ENCODE assay signal across 21 cellular contexts in the genomic region with DNA sequence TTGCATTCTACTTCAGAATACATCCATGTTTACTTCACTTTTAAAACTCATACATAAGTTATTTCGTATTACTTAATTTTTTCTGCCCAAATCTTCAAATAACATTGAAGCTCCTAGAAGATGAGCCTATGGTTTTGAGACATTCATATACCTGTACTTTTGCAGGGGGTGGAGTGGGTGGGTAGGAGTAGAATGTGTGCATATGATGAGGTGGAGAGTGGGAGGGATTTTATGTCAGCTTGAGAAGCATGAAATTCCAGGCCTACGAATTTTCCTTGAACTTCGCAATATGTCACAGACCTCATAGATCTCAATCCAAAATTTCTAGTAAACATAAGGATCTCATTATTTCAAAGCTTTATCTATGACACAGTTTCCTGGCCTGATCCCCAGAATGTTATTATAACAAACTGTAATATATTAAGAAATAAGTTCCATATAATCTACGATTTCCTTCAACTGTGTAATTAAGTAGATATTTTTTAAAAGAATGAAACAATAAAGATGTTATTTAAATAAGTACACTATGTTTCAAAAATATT. TPM values are rescaled to one million over a fixed set of nuclear protein-coding genes. Genes with fewer than 3 reads are reported as not detected.
"Had no signal": no experiment of that assay in that cellular context is flagged by ENCODE, and none has a peak within 500 bp of the region (broad histone marks: within the 10 kb centered on the region; RNA-seq: fewer than 3 reads in every experiment).

No MANE protein-coding gene starts in this region.

- FAIRE-seq: urothelium cell line had no signal

- H3K4me3 ChIP-seq: right atrium auricular region, tibial artery had no signal

- H3K9me3 ChIP-seq: right atrium auricular region, tibial artery had no signal

- H3K27me3 ChIP-seq: right atrium auricular region, tibial artery had no signal

- H3K27ac ChIP-seq: right atrium auricular region, tibial artery had no signal

- DNase-seq: activated CD4-positive, alpha-beta T cell treated with anti-CD3 and anti-CD28 coated beads for 36 hours; activated CD8-positive, alpha-beta T cell treated with anti-CD3 and anti-CD28 coated beads for 36 hours; activated effector memory CD4-positive, alpha-beta T cell treated with anti-CD3 and anti-CD28 coated beads, Interleukin-2, amount 50 U/mL, for 16 hours; activated T-cell treated with anti-CD3 and anti-CD28 coated beads, Interleukin-2, amount 50 U/mL, for 48 hours; cortex of kidney; effector CD8-positive, alpha-beta T cell; foreskin melanocyte; left ventricle myocardium superior; nephron progenitor cell; occipital lobe; stimulated activated CD4-positive, alpha-beta T cell treated with anti-CD3 and anti-CD28 coated beads, Interleukin-15, amount 100 ng/mL, for 24 hours; stimulated activated CD4-positive, alpha-beta T cell treated with anti-CD3 and anti-CD28 coated beads, Interleukin-4, amount 100 ng/mL, for 24 hours; stimulated activated naive CD4-positive, alpha-beta T cell; T-helper 17 cell; tibial artery had no signal

RNA-seq across cellular contexts. Expression of gene IFNK, which starts 25.2 kb away (rescaled TPM):
- total RNA-seq: activated CD4-positive, alpha-beta T cell treated with anti-CD3 and anti-CD28 coated beads for 36 hours; activated CD8-positive, alpha-beta T cell treated with anti-CD3 and anti-CD28 coated beads for 36 hours; kidney epithelial cell; left ventricle myocardium superior; occipital lobe; posterior vena cava; right atrium auricular region; skeletal muscle tissue; subcutaneous adipose tissue; T-helper 17 cell had no signal
